Comparison of ENCODE assay signal across 1 cellular context in the genomic region with DNA sequence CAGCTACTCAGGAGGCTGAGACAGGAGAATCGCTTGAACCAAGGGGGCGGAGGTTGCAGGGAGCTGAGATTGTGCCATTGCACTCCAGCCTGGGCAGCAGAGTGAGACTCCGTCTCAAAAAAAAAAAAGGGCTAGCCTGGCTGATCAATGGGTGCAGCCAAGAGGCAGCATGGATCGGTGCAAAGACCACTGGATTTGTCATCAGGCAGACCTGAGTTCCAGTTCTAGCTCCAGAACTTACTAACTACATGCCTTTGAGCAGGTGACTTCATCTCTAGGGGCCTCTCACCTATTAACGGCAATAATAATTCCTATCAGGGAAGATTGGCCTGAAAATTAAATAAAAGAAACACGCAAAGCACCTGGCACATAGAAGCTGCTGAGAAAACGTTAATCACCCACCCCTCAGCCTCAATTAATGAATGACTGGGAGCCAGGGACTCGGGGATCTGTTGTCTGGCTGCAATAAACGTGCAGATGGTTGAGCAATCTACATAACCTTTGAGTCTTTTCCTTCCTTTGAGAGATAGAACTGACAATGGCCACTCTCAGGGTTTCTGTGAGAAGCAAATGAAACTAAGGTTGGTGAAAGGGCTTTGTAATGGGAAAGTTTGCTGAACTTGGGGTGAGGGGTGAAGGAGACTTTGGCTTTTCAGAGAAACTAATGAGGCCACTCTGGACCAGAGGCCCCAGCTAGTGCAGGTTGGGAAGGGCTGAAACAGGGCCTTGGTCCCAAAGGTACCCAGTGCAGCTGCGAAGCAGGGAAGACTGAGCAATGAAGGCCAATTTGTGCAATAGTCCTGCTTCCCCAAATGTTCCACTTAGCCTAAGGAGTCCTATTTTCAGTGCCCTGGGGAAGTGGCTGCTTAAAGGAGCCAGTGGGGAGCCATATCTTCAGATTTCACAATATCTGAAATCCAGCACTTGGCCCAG.
TF ChIP-seq lines count a peak whose summit lies in the region.

No MANE protein-coding gene starts in this region.

TF ChIP-seq in GM23338, 12 proteins besides CTCF, POLR2A, EP300 and RAD21 (continued from another document):
- TF ChIP-seq, protein P1, sequence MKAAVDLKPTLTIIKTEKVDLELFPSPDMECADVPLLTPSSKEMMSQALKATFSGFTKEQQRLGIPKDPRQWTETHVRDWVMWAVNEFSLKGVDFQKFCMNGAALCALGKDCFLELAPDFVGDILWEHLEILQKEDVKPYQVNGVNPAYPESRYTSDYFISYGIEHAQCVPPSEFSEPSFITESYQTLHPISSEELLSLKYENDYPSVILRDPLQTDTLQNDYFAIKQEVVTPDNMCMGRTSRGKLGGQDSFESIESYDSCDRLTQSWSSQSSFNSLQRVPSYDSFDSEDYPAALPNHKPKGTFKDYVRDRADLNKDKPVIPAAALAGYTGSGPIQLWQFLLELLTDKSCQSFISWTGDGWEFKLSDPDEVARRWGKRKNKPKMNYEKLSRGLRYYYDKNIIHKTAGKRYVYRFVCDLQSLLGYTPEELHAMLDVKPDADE (IDR thresholded peaks at IDR 0.05) = no peak
- TF ChIP-seq, protein P2, sequence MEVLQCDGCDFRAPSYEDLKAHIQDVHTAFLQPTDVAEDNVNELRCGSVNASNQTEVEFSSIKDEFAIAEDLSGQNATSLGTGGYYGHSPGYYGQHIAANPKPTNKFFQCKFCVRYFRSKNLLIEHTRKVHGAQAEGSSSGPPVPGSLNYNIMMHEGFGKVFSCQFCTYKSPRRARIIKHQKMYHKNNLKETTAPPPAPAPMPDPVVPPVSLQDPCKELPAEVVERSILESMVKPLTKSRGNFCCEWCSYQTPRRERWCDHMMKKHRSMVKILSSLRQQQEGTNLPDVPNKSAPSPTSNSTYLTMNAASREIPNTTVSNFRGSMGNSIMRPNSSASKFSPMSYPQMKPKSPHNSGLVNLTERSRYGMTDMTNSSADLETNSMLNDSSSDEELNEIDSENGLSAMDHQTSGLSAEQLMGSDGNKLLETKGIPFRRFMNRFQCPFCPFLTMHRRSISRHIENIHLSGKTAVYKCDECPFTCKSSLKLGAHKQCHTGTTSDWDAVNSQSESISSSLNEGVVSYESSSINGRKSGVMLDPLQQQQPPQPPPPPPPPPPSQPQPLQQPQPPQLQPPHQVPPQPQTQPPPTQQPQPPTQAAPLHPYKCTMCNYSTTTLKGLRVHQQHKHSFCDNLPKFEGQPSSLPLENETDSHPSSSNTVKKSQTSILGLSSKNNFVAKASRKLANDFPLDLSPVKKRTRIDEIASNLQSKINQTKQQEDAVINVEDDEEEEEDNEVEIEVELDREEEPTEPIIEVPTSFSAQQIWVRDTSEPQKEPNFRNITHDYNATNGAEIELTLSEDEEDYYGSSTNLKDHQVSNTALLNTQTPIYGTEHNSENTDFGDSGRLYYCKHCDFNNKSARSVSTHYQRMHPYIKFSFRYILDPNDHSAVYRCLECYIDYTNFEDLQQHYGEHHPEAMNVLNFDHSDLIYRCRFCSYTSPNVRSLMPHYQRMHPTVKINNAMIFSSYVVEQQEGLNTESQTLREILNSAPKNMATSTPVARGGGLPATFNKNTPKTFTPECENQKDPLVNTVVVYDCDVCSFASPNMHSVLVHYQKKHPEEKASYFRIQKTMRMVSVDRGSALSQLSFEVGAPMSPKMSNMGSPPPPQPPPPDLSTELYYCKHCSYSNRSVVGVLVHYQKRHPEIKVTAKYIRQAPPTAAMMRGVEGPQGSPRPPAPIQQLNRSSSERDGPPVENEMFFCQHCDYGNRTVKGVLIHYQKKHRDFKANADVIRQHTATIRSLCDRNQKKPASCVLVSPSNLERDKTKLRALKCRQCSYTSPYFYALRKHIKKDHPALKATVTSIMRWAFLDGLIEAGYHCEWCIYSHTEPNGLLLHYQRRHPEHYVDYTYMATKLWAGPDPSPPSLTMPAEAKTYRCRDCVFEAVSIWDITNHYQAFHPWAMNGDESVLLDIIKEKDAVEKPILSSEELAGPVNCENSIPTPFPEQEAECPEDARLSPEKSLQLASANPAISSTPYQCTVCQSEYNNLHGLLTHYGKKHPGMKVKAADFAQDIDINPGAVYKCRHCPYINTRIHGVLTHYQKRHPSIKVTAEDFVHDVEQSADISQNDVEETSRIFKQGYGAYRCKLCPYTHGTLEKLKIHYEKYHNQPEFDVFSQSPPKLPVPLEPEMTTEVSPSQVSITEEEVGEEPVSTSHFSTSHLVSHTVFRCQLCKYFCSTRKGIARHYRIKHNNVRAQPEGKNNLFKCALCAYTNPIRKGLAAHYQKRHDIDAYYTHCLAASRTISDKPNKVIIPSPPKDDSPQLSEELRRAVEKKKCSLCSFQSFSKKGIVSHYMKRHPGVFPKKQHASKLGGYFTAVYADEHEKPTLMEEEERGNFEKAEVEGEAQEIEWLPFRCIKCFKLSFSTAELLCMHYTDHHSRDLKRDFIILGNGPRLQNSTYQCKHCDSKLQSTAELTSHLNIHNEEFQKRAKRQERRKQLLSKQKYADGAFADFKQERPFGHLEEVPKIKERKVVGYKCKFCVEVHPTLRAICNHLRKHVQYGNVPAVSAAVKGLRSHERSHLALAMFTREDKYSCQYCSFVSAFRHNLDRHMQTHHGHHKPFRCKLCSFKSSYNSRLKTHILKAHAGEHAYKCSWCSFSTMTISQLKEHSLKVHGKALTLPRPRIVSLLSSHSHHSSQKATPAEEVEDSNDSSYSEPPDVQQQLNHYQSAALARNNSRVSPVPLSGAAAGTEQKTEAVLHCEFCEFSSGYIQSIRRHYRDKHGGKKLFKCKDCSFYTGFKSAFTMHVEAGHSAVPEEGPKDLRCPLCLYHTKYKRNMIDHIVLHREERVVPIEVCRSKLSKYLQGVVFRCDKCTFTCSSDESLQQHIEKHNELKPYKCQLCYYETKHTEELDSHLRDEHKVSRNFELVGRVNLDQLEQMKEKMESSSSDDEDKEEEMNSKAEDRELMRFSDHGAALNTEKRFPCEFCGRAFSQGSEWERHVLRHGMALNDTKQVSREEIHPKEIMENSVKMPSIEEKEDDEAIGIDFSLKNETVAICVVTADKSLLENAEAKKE (CRISPR knock-in tag; IDR thresholded peaks at IDR 0.05) = no peak
- TF ChIP-seq NANOG (IDR thresholded peaks at IDR 0.05; ENCODE audit: borderline replicate concordance) = no peak
- no peak for TF ChIP-seq JUNB (IDR thresholded peaks at IDR 0.05; ENCODE audit: unreplicated experiment)
- no peak for TF ChIP-seq ZNF331 (CRISPR knock-in tag; IDR thresholded peaks at IDR 0.05; ENCODE audit: low read depth)
- TF ChIP-seq, protein P3, sequence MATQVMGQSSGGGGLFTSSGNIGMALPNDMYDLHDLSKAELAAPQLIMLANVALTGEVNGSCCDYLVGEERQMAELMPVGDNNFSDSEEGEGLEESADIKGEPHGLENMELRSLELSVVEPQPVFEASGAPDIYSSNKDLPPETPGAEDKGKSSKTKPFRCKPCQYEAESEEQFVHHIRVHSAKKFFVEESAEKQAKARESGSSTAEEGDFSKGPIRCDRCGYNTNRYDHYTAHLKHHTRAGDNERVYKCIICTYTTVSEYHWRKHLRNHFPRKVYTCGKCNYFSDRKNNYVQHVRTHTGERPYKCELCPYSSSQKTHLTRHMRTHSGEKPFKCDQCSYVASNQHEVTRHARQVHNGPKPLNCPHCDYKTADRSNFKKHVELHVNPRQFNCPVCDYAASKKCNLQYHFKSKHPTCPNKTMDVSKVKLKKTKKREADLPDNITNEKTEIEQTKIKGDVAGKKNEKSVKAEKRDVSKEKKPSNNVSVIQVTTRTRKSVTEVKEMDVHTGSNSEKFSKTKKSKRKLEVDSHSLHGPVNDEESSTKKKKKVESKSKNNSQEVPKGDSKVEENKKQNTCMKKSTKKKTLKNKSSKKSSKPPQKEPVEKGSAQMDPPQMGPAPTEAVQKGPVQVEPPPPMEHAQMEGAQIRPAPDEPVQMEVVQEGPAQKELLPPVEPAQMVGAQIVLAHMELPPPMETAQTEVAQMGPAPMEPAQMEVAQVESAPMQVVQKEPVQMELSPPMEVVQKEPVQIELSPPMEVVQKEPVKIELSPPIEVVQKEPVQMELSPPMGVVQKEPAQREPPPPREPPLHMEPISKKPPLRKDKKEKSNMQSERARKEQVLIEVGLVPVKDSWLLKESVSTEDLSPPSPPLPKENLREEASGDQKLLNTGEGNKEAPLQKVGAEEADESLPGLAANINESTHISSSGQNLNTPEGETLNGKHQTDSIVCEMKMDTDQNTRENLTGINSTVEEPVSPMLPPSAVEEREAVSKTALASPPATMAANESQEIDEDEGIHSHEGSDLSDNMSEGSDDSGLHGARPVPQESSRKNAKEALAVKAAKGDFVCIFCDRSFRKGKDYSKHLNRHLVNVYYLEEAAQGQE (IDR thresholded peaks at IDR 0.05; ENCODE audit: unreplicated experiment) = no peak
- TF ChIP-seq POLR2AphosphoS5 (IDR thresholded peaks at IDR 0.05; ENCODE audit: low read depth) = no peak
